Comparison of ENCODE assay signal across 24 cellular contexts in the genomic region with DNA sequence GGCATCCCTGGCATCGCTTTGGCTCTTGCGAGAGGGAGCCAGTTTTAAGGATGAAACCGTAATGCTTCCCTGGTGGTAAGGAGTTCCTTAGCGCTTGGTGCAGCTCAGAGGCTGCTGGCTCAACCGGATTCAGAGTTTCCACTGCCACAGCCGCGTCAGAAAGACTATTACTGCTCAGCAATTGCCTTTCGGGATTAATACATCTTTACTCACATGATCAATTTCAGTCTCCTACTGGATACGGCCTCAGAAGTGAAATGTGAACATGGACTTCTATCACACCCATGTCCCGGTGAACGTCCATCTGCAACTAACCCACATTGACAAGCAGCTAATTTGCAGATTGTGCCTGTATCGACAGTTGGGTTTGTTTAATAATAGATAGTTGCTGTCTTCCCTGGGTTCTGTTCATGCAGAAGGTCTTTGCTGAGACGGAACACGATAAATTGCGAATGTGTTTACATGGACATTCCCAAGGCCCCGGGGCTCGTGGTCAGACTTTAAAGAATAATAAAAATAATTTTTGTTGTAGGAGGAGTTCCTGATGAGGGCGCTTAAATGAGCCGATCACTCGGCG.
A peak's percentile ranks its signal among the peaks of the same experiment; 100 is the strongest.
DNase-seq lines count a peak whose midpoint lies in the region; ATAC-seq, FAIRE-seq and TF ChIP-seq lines count a peak whose summit lies in the region.
"Had no signal": no experiment of that assay in that cellular context is flagged by ENCODE, and none has a peak within 500 bp of the region (broad histone marks: within the 10 kb centered on the region; RNA-seq: fewer than 3 reads in every experiment).

No MANE protein-coding gene starts in this region.

- H3K79me2 ChIP-seq in HepG2 (ENCODE audit: insufficient read depth, low read length), result no peaks in the 10 kb centered on the region

- no peak overlapping the region for H3K4me2 ChIP-seq in HepG2 (ENCODE audit: low read depth, low read length)

- no peaks in the 10 kb centered on the region for H3K4me1 Mint-ChIP-seq in T-helper 2 cell treated with Interferon-gamma antibody and Interleukin-4, amounts not matched to agents 5 μg/mL and 100 μg/mL, for 36 hours (ENCODE audit: low read depth)
- H3K4me1 Mint-ChIP-seq: CD4-positive, CD25-positive, alpha-beta regulatory T cell had no signal

- H3K4me1 ChIP-seq in HepG2 (ENCODE audit: insufficient read depth, low read length) (no peaks in the 10 kb centered on the region), right lobe of liver (no peaks in the 10 kb centered on the region), vagina (no peaks in the 10 kb centered on the region), ovary (ENCODE audit: insufficient read depth) (no peaks in the 10 kb centered on the region)
- H3K4me1 ChIP-seq: BE2C, Caco-2 had no signal

- no peak for TF ChIP-seq CTCF in HepG2 (CRISPR knock-in tag; IDR thresholded peaks at IDR 0.05)
- TF ChIP-seq CTCF in right lobe of liver (IDR thresholded peaks at IDR 0.05), result no peak
- TF ChIP-seq CTCF in bronchial epithelial cell (IDR thresholded peaks at IDR 0.05; ENCODE audit: insufficient read depth, low read length, severe bottlenecking), result no peak
- no peak for TF ChIP-seq CTCF in vagina (IDR thresholded peaks at IDR 0.05)
- no peak for TF ChIP-seq CTCF in ovary (IDR thresholded peaks at IDR 0.05)

- no peak overlapping the region for H3K4me3 ChIP-seq in HepG2 (replicated peaks in 1 of 3; ENCODE audit: insufficient read depth in 1 of 3, low read depth in 2 of 3, low read length in 3 of 3)
- no peak overlapping the region for H3K4me3 ChIP-seq in right lobe of liver
- no peak overlapping the region for H3K4me3 ChIP-seq in bronchial epithelial cell (ENCODE audit: low read depth, low read length)
- no peak overlapping the region for H3K4me3 ChIP-seq in vagina
- H3K4me3 ChIP-seq in ovary, result no peak overlapping the region
- H3K4me3 ChIP-seq: GM12878 had no signal

- H3K27ac ChIP-seq in HepG2 (ENCODE audit: extremely low read length, insufficient read depth, low read length) (no peak overlapping the region), right lobe of liver (no peak overlapping the region), vagina (no peak overlapping the region), ovary (no peak overlapping the region)
- H3K27ac ChIP-seq: 22Rv1, C4-2B had no signal

- TF ChIP-seq EP300 in HepG2 (IDR thresholded peaks at IDR 0.05; ENCODE audit: low read depth in 2 of 2, low read length in 2 of 2) (no peak), HepG2 (CRISPR knock-in tag; IDR thresholded peaks at IDR 0.05; ENCODE audit: borderline replicate concordance) (no peak), ovary (IDR thresholded peaks at IDR 0.05) (no peak)

- H3K27me3 ChIP-seq in HepG2 (ENCODE audit: control insufficient read depth in 1 of 2, insufficient read depth in 2 of 2, low read length in 2 of 2) (peaks cover 20 to 83% of the 10 kb centered on the region in 2 experiments), right lobe of liver (no peaks in the 10 kb centered on the region), bronchial epithelial cell (ENCODE audit: control insufficient read depth, insufficient read depth, low read length) (peaks cover 2% of the 10 kb centered on the region), vagina (no peaks in the 10 kb centered on the region), ovary (no peaks in the 10 kb centered on the region)

- no peaks in the 10 kb centered on the region for H3K36me3 Mint-ChIP-seq in T-helper 2 cell treated with Interferon-gamma antibody and Interleukin-4, amounts not matched to agents 5 μg/mL and 100 μg/mL, for 36 hours (ENCODE audit: low read depth)
- H3K36me3 Mint-ChIP-seq: CD4-positive, CD25-positive, alpha-beta regulatory T cell; CD8-positive, alpha-beta T cell had no signal

- DNase-seq in HepG2 (ENCODE audit: low spot score) (no peak), right lobe of liver (no peak), bronchial epithelial cell (ENCODE audit: low read depth) (no peak), retina (peak; percentile 49), vagina (ENCODE audit: extremely low spot score in 2 of 2) (no peak), ovary (no peak)
- DNase-seq in T-helper 2 cell treated with Interferon-gamma antibody and Interleukin-4, amounts not matched to agents 5 μg/mL and 100 μg/mL, for 36 hours (ENCODE audit: low spot score), result no peak
- DNase-seq: ACHN; AML-193; BE2C; Caco-2; CD4-positive, CD25-positive, alpha-beta regulatory T cell; CD8-positive, alpha-beta T cell; DMS153; DND-41; GDM1; H7; HCEC 1CT had no signal

- H2AFZ ChIP-seq in HepG2 (ENCODE audit: low read length), result no peak overlapping the region

- in situ Hi-C loops in HepG2 (cut with HindIII; ENCODE audit: extremely low pct_ligation_motif_present, low pct_unique_long_range_greater_than_20kb), result no loop called here

- no peak for FAIRE-seq in HepG2 (lab: Jason Lieb, UNC)
- peak; percentile 70 for FAIRE-seq in bronchial epithelial cell (lab: Jason Lieb, UNC)
- FAIRE-seq: A204.1, GM12878, GM18507, H1 had no signal

- whole genome bisulfite sequencing in HepG2 (ENCODE audit: low lambda C conversion rate), result 6% methylated on average over 18 of the region's 21 CpGs
- WGBS in right lobe of liver (ENCODE audit: insufficient coverage, low coverage, low lambda C conversion rate, missing lambda C conversion rate), result 65% methylated on average over 20 of the region's 21 CpGs
- WGBS in ovary, 3 donors, result 70 to 83% (median 77%) methylated on average over 21 of the region's 21 CpGs

- H3K36me3 ChIP-seq in HepG2 (replicated peaks in 1 of 2; ENCODE audit: control insufficient read depth in 1 of 2, insufficient read depth in 2 of 2, low read length in 2 of 2) (no peaks in the 10 kb centered on the region), right lobe of liver (no peaks in the 10 kb centered on the region), bronchial epithelial cell (ENCODE audit: control insufficient read depth, insufficient read depth, low read length) (no peaks in the 10 kb centered on the region), vagina (no peaks in the 10 kb centered on the region), ovary (no peaks in the 10 kb centered on the region)
- H3K36me3 ChIP-seq: BE2C had no signal

- CTCF ChIA-PET in HepG2 (lab: Yijun Ruan, JAX; ENCODE audit: low intra/inter-chr PET ratio, low total read pairs), result no interaction called here

- no peak overlapping the region for H3K9ac ChIP-seq in HepG2 (ENCODE audit: insufficient read depth, low read depth, low read length)

- H3K9me3 Mint-ChIP-seq in T-helper 2 cell treated with Interferon-gamma antibody and Interleukin-4, amounts not matched to agents 5 μg/mL and 100 μg/mL, for 36 hours, result no peaks in the 10 kb centered on the region
- H3K9me3 Mint-ChIP-seq: CD4-positive, CD25-positive, alpha-beta regulatory T cell; CD8-positive, alpha-beta T cell had no signal

- no peak overlapping the region for H3K27ac Mint-ChIP-seq in T-helper 2 cell treated with Interferon-gamma antibody and Interleukin-4, amounts not matched to agents 5 μg/mL and 100 μg/mL, for 36 hours
- H3K27ac Mint-ChIP-seq: CD4-positive, CD25-positive, alpha-beta regulatory T cell; CD8-positive, alpha-beta T cell had no signal

- intact Hi-C loops in HepG2 (cut with micrococcal nuclease; ENCODE audit: unreplicated experiment) (no loop called here), right lobe of liver (cut with DNase I) (no loop called here), vagina (cut with DNase I) (no loop called here), ovary (cut with DNase I) (no loop called here)

- POLR2A ChIA-PET in HepG2 (lab: Yijun Ruan, JAX), result no interaction called here

- no TSS peak for BruUV-seq in HepG2 (replicated peaks; lab: Mats Ljungman, UMichigan)

- H3K4me3 Mint-ChIP-seq in T-helper 2 cell treated with Interferon-gamma antibody and Interleukin-4, amounts not matched to agents 5 μg/mL and 100 μg/mL, for 36 hours, result no peak overlapping the region
- H3K4me3 Mint-ChIP-seq: CD4-positive, CD25-positive, alpha-beta regulatory T cell; CD8-positive, alpha-beta T cell had no signal

- TF ChIP-seq RAD21 in HepG2 (CRISPR knock-in tag; IDR thresholded peaks at IDR 0.05), result no peak

- no peaks in the 10 kb centered on the region; the same call in 1 of the 2 replicates for H4K20me1 ChIP-seq in HepG2 (ENCODE audit: insufficient read depth, low read length)

- no peaks in the 10 kb centered on the region for H3K27me3 Mint-ChIP-seq in T-helper 2 cell treated with Interferon-gamma antibody and Interleukin-4, amounts not matched to agents 5 μg/mL and 100 μg/mL, for 36 hours (ENCODE audit: low read depth)

- TF ChIP-seq POLR2A in HepG2 (IDR thresholded peaks at IDR 0.05; ENCODE audit: insufficient read depth in 1 of 2, low read depth in 2 of 2, low read length in 2 of 2) (no peak), right lobe of liver (IDR thresholded peaks at IDR 0.05) (no peak), vagina (IDR thresholded peaks at IDR 0.05) (no peak), ovary (IDR thresholded peaks at IDR 0.05) (no peak)

- no peaks in the 10 kb centered on the region for H3K9me3 ChIP-seq in HepG2 (ENCODE audit: low read length)
- H3K9me3 ChIP-seq in right lobe of liver, result no peaks in the 10 kb centered on the region
- H3K9me3 ChIP-seq in vagina, result no peaks in the 10 kb centered on the region
- H3K9me3 ChIP-seq in ovary, result no peaks in the 10 kb centered on the region
- H3K9me3 ChIP-seq: BE2C, Caco-2 had no signal

- no peak for ATAC-seq in HepG2
- ATAC-seq in right lobe of liver, result no peak
- ATAC-seq: CD8-positive, alpha-beta T cell; GM12878 had no signal

TF ChIP-seq in HepG2, 621 proteins besides CTCF, POLR2A, EP300 and RAD21:
- no peak for TF ChIP-seq ZNF589 (CRISPR knock-in tag; conservative IDR thresholded peaks at IDR 0.05)
- peak; percentile 92 for TF ChIP-seq EZH2 (conservative IDR thresholded peaks at IDR 0.05; ENCODE audit: low read depth, low read length)
